12 cellular contexts compared by ENCODE assay signal in genomic region chr6:106858653-106859092, GRCh38.
DNase-seq lines count a peak whose midpoint lies in the region; ATAC-seq and TF ChIP-seq lines count a peak whose summit lies in the region.
"Had no signal": no experiment of that assay in that cellular context is flagged by ENCODE, and none has a peak within 500 bp of the region (broad histone marks: within the 10 kb centered on the region; RNA-seq: fewer than 3 reads in every experiment).

No MANE protein-coding gene starts in this region.

- H3K9ac ChIP-seq in PC-3 (ENCODE audit: low read length) = peak overlapping the region; percentile 23; the same call in 1 of the 2 replicates

- no peak overlapping the region for H3K4me3 Mint-ChIP-seq in stimulated activated naive B cell treated with anti-CD40 and anti-IgM and Interleukin-4, amounts not matched to agents 10 μg/mL and 1 μg/mL and 100 μg/mL, for 72 hours

- H2AFZ ChIP-seq in PC-3 (ENCODE audit: low read length) = 0 out of 2 replicates have a peak overlapping the region, but pooled peaks have one; percentile 32

- no TSS peak for BruUV-seq in PC-3 (replicated peaks; lab: Mats Ljungman, UMichigan)

- H3K27ac ChIP-seq in PC-3 (ENCODE audit: low read length) = peak overlapping the region; percentile 81
- H3K27ac ChIP-seq: ascending aorta, thoracic aorta had no signal

- peaks cover 6 to 7% of the 10 kb centered on the region in 2 donors for H3K36me3 Mint-ChIP-seq in stimulated activated naive B cell treated with anti-CD40 and anti-IgM and Interleukin-4, amounts not matched to agents 10 μg/mL and 1 μg/mL and 100 μg/mL, for 72 hours

- TF ChIP-seq CTCF in PC-3 (conservative IDR thresholded peaks at IDR 0.05; ENCODE audit: low read depth, low read length) = no peak

- CTCF ChIA-PET in PC-3 (lab: Charles Lee) = no interaction called here

- peak overlapping the region; percentile 51 for H3K4me2 ChIP-seq in PC-3 (ENCODE audit: low read length)

- H3K9me2 ChIP-seq in PC-3 (replicated peaks; ENCODE audit: low read length) = no peaks in the 10 kb centered on the region

- H3K36me3 ChIP-seq in PC-3 (ENCODE audit: low read depth, low read length) = no peaks in the 10 kb centered on the region
- no peaks in the 10 kb centered on the region; the same call in 1 of the 2 replicates for H3K36me3 ChIP-seq in H7 (replicated peaks; ENCODE audit: control insufficient read depth, insufficient read depth, low read length)
- H3K36me3 ChIP-seq: ascending aorta, thoracic aorta had no signal

- H3K27me3 Mint-ChIP-seq in stimulated activated naive B cell treated with anti-CD40 and anti-IgM and Interleukin-4, amounts not matched to agents 10 μg/mL and 1 μg/mL and 100 μg/mL, for 72 hours = no peaks in the 10 kb centered on the region

- H3K27ac Mint-ChIP-seq in stimulated activated naive B cell treated with anti-CD40 and anti-IgM and Interleukin-4, amounts not matched to agents 10 μg/mL and 1 μg/mL and 100 μg/mL, for 72 hours = no peak overlapping the region

- no peaks in the 10 kb centered on the region for H4K20me1 ChIP-seq in PC-3 (ENCODE audit: low read length)

- ATAC-seq in PC-3 = peak; percentile 69
- ATAC-seq in esophagus mucosa = peak; percentile 93
- no peak for ATAC-seq in HG03565 (IDR thresholded peaks at IDR 0.05; ENCODE audit: unreplicated experiment)
- no peak for ATAC-seq in stimulated activated naive B cell treated with anti-CD40 and anti-IgM and Interleukin-4, amounts not matched to agents 10 μg/mL and 1 μg/mL and 100 μg/mL, for 72 hours (replicated peaks)
- ATAC-seq in GM21390 (IDR thresholded peaks at IDR 0.05; ENCODE audit: unreplicated experiment) = no peak

- no peaks in the 10 kb centered on the region for H3K79me2 ChIP-seq in PC-3 (ENCODE audit: low read length)

- no peaks in the 10 kb centered on the region for H3F3A ChIP-seq in PC-3 (ENCODE audit: low read length, unreplicated experiment)

- H3K9me3 Mint-ChIP-seq in stimulated activated naive B cell treated with anti-CD40 and anti-IgM and Interleukin-4, amounts not matched to agents 10 μg/mL and 1 μg/mL and 100 μg/mL, for 72 hours = peaks cover 11 to 16% of the 10 kb centered on the region in 2 donors

- intact Hi-C loops in PC-3 (cut with micrococcal nuclease) (no loop called here), posterior vena cava (cut with DNase I) (no loop called here)

- no peaks in the 10 kb centered on the region for H3K27me3 ChIP-seq in PC-3 (ENCODE audit: low read length)
- H3K27me3 ChIP-seq in H7 (ENCODE audit: control insufficient read depth, insufficient read depth, low read length) = no peaks in the 10 kb centered on the region
- H3K27me3 ChIP-seq: ascending aorta had no signal

- DNase-seq in EL = peak; percentile 92
- peak; percentile 78 for DNase-seq in PC-3
- DNase-seq in posterior vena cava (ENCODE audit: low spot score) = peak; percentile 78
- DNase-seq in H7 = no peak
- DNase-seq in stimulated activated naive B cell treated with anti-CD40 and anti-IgM and Interleukin-4, amounts not matched to agents 10 μg/mL and 1 μg/mL and 100 μg/mL, for 72 hours = no peak
- DNase-seq: NCI-H187, posterior cingulate gyrus had no signal

- POLR2A ChIA-PET in PC-3 (lab: Charles Lee; ENCODE audit: unreplicated experiment) = no interaction called here

- H3K4me1 Mint-ChIP-seq in stimulated activated naive B cell treated with anti-CD40 and anti-IgM and Interleukin-4, amounts not matched to agents 10 μg/mL and 1 μg/mL and 100 μg/mL, for 72 hours = peaks cover 0 to 8% of the 10 kb centered on the region in 2 donors

- H3K4me3 ChIP-seq in PC-3 (ENCODE audit: low read length) (no peak overlapping the region), H7 (ENCODE audit: insufficient read depth, low read depth, low read length) (no peak overlapping the region)
- H3K4me3 ChIP-seq: ascending aorta, thoracic aorta had no signal

- H3K9me3 ChIP-seq in PC-3 (ENCODE audit: low read length) = 0 out of 2 replicates have a peak, but pooled peaks cover 2% of the 10 kb centered on the region
- H3K9me3 ChIP-seq: ascending aorta, thoracic aorta had no signal

- peaks cover 24% of the 10 kb centered on the region for H3K4me1 ChIP-seq in PC-3 (ENCODE audit: insufficient read depth, low read length)
- H3K4me1 ChIP-seq: ascending aorta had no signal

Comparison
In these comparisons a context has a peak if more than half of its experiments do, and no peak if none do; other contexts are left out.
1. DNase-seq: peak in EL (single experiment), PC-3 (single experiment) and posterior vena cava (single experiment); none in H7 (single experiment) and stimulated activated naive B cell treated with anti-CD40 and anti-IgM and Interleukin-4, amounts not matched to agents 10 μg/mL and 1 μg/mL and 100 μg/mL, for 72 hours (single experiment).
2. ATAC-seq: peak in PC-3 (single experiment) and esophagus mucosa (single experiment); none in HG03565 (single experiment), stimulated activated naive B cell treated with anti-CD40 and anti-IgM and Interleukin-4, amounts not matched to agents 10 μg/mL and 1 μg/mL and 100 μg/mL, for 72 hours (0 of 2) and GM21390 (single experiment).